24 cellular contexts compared by ENCODE assay signal in the genomic region with DNA sequence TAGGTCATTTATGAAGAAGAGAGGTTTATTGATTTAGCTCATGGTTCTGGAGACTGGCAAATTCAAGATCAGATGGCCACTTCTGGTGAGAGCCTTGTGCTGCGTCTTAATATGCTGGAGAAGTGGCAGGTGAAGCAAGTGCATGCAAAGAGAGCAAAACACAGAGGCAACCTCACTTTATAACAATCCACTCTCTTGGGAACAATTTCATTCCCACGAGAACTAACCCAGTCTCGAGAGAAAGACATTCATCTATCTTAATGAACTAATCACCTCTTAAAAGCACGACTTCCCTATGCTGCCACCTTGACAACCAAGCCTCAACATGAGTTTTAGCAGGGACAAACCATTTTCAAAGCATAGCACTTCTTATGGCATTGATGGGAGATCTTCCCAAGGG.
A peak's percentile ranks its signal among the peaks of the same experiment; 100 is the strongest.
DNase-seq lines count a peak whose midpoint lies in the region; ATAC-seq and TF ChIP-seq lines count a peak whose summit lies in the region.
"Had no signal": no experiment of that assay in that cellular context is flagged by ENCODE, and none has a peak within 500 bp of the region (broad histone marks: within the 10 kb centered on the region; RNA-seq: fewer than 3 reads in every experiment).

No MANE protein-coding gene starts in this region.

- no peak overlapping the region for H3K4me2 ChIP-seq in GM23338

- H3K4me3 ChIP-seq in rectal smooth muscle tissue (ENCODE audit: low read length), result no peak overlapping the region
- H3K4me3 ChIP-seq in GM23338, result no peak overlapping the region
- H3K4me3 ChIP-seq: hepatocyte, testis had no signal

- H3K4me3 Mint-ChIP-seq in activated T-helper 2 cell treated with anti-CD3 and anti-CD28 coated beads, Interferon-gamma antibody, Interleukin-2, Interleukin-4, amounts not matched to agents 10 μg/mL and 5 μg/mL and 100 μg/mL, durations not matched to agents 14 hours and 24 hours and 36 hours (ENCODE audit: low read depth), result no peak overlapping the region
- H3K4me3 Mint-ChIP-seq in GM23338, result no peak overlapping the region
- H3K4me3 Mint-ChIP-seq: activated CD4-positive, alpha-beta T cell treated with anti-CD3 and anti-CD28 coated beads, Interleukin-2, amount 10 ng/mL, durations not matched to agents 24 days and 14 days; activated naive CD4-positive, alpha-beta T cell treated with anti-CD3 and anti-CD28 coated beads, Interleukin-2, amount 10 ng/mL, durations not matched to agents 7 days and 5 days; CD4-positive, CD25-positive, alpha-beta regulatory T cell; naive thymus-derived CD4-positive, alpha-beta T cell had no signal

- H3K4me1 Mint-ChIP-seq in activated T-helper 2 cell treated with anti-CD3 and anti-CD28 coated beads, Interferon-gamma antibody, Interleukin-2, Interleukin-4, amounts not matched to agents 10 μg/mL and 5 μg/mL and 100 μg/mL, durations not matched to agents 14 hours and 24 hours and 36 hours (ENCODE audit: low read depth), result no peaks in the 10 kb centered on the region
- peaks cover 9% of the 10 kb centered on the region for H3K4me1 Mint-ChIP-seq in GM23338
- H3K4me1 Mint-ChIP-seq: activated CD4-positive, alpha-beta T cell treated with anti-CD3 and anti-CD28 coated beads, Interleukin-2, amount 10 ng/mL, durations not matched to agents 24 days and 14 days; activated naive CD4-positive, alpha-beta T cell treated with anti-CD3 and anti-CD28 coated beads, Interleukin-2, amount 10 ng/mL, durations not matched to agents 7 days and 5 days; CD4-positive, CD25-positive, alpha-beta regulatory T cell; naive thymus-derived CD4-positive, alpha-beta T cell had no signal

- H3K9me2 ChIP-seq in GM23338 (ENCODE audit: insufficient read depth), result no peaks in the 10 kb centered on the region

- H3K4me1 ChIP-seq in rectal smooth muscle tissue (ENCODE audit: control insufficient read depth, insufficient read depth, low read length) (peaks cover 11% of the 10 kb centered on the region), GM23338 (ENCODE audit: insufficient read depth) (peaks cover 10% of the 10 kb centered on the region; the same call in 1 of the 2 replicates)

- H3K79me2 ChIP-seq in GM23338 (replicated peaks; ENCODE audit: insufficient read depth), result no peaks in the 10 kb centered on the region
- H3K79me2 ChIP-seq: hepatocyte had no signal

- no peak for TF ChIP-seq CTCF in GM23338 (conservative IDR thresholded peaks at IDR 0.05; ENCODE audit: low read depth in 2 of 2)

- H2AFZ ChIP-seq in GM23338, result no peak overlapping the region
- H2AFZ ChIP-seq: hepatocyte had no signal

- H3K36me3 ChIP-seq in rectal smooth muscle tissue (ENCODE audit: control insufficient read depth, insufficient read depth, low read length) (no peaks in the 10 kb centered on the region), GM23338 (ENCODE audit: insufficient read depth) (no peaks in the 10 kb centered on the region)
- H3K36me3 ChIP-seq: WERI-Rb-1 had no signal

- H3K9me3 Mint-ChIP-seq in activated T-helper 2 cell treated with anti-CD3 and anti-CD28 coated beads, Interferon-gamma antibody, Interleukin-2, Interleukin-4, amounts not matched to agents 10 μg/mL and 5 μg/mL and 100 μg/mL, durations not matched to agents 14 hours and 24 hours and 36 hours, result no peaks in the 10 kb centered on the region
- no peaks in the 10 kb centered on the region for H3K9me3 Mint-ChIP-seq in GM23338
- H3K9me3 Mint-ChIP-seq: activated CD4-positive, alpha-beta T cell treated with anti-CD3 and anti-CD28 coated beads, Interleukin-2, amount 10 ng/mL, durations not matched to agents 24 days and 14 days; activated naive CD4-positive, alpha-beta T cell treated with anti-CD3 and anti-CD28 coated beads, Interleukin-2, amount 10 ng/mL, durations not matched to agents 7 days and 5 days; naive thymus-derived CD4-positive, alpha-beta T cell had no signal

- no peaks in the 10 kb centered on the region for H3F3A ChIP-seq in GM23338 (replicated peaks; ENCODE audit: low read depth)

- no peak overlapping the region for H3K27ac Mint-ChIP-seq in activated T-helper 2 cell treated with anti-CD3 and anti-CD28 coated beads, Interferon-gamma antibody, Interleukin-2, Interleukin-4, amounts not matched to agents 10 μg/mL and 5 μg/mL and 100 μg/mL, durations not matched to agents 14 hours and 24 hours and 36 hours
- no peak overlapping the region for H3K27ac Mint-ChIP-seq in GM23338
- H3K27ac Mint-ChIP-seq: activated CD4-positive, alpha-beta T cell treated with anti-CD3 and anti-CD28 coated beads, Interleukin-2, amount 10 ng/mL, durations not matched to agents 24 days and 14 days; activated naive CD4-positive, alpha-beta T cell treated with anti-CD3 and anti-CD28 coated beads, Interleukin-2, amount 10 ng/mL, durations not matched to agents 7 days and 5 days; CD4-positive, CD25-positive, alpha-beta regulatory T cell; naive thymus-derived CD4-positive, alpha-beta T cell had no signal

- H4K20me1 ChIP-seq in GM23338 (replicated peaks; ENCODE audit: insufficient read depth), result no peaks in the 10 kb centered on the region; the same call in 1 of the 2 replicates

- H3K27me3 ChIP-seq in rectal smooth muscle tissue (ENCODE audit: control insufficient read depth, insufficient read depth, low read length) (no peaks in the 10 kb centered on the region), GM23338 (ENCODE audit: insufficient read depth) (no peaks in the 10 kb centered on the region)
- H3K27me3 ChIP-seq: hepatocyte, testis had no signal

- H3K27me3 Mint-ChIP-seq in activated T-helper 2 cell treated with anti-CD3 and anti-CD28 coated beads, Interferon-gamma antibody, Interleukin-2, Interleukin-4, amounts not matched to agents 10 μg/mL and 5 μg/mL and 100 μg/mL, durations not matched to agents 14 hours and 24 hours and 36 hours (ENCODE audit: low read depth), result peaks cover 26% of the 10 kb centered on the region
- no peaks in the 10 kb centered on the region for H3K27me3 Mint-ChIP-seq in GM23338 (ENCODE audit: insufficient read depth, low read depth, poor library complexity)

- H3K36me3 Mint-ChIP-seq in activated T-helper 2 cell treated with anti-CD3 and anti-CD28 coated beads, Interferon-gamma antibody, Interleukin-2, Interleukin-4, amounts not matched to agents 10 μg/mL and 5 μg/mL and 100 μg/mL, durations not matched to agents 14 hours and 24 hours and 36 hours (ENCODE audit: low read depth), result no peaks in the 10 kb centered on the region
- no peaks in the 10 kb centered on the region; the same call in 2 of the 3 replicates for H3K36me3 Mint-ChIP-seq in GM23338 (ENCODE audit: low read depth)
- H3K36me3 Mint-ChIP-seq: activated naive CD4-positive, alpha-beta T cell treated with anti-CD3 and anti-CD28 coated beads, Interleukin-2, amount 10 ng/mL, durations not matched to agents 7 days and 5 days; CD4-positive, CD25-positive, alpha-beta regulatory T cell; naive thymus-derived CD4-positive, alpha-beta T cell had no signal

- H3K27ac ChIP-seq in rectal smooth muscle tissue (ENCODE audit: low read depth, low read length) (peak overlapping the region; percentile 83), GM23338 (ENCODE audit: low read depth) (no peak overlapping the region)
- H3K27ac ChIP-seq: hepatocyte, WERI-Rb-1 had no signal

- ATAC-seq in GM19351 (IDR thresholded peaks at IDR 0.05; ENCODE audit: unreplicated experiment) (no peak), GM23338 (no peak)
- ATAC-seq: left colon; naive thymus-derived CD4-positive, alpha-beta T cell had no signal

- DNase-seq in DMS79 treated with DMSO at 0.1 percent for 48 hours (lab: John Stamatoyannopoulos, UW), result peak; percentile 76
- DNase-seq in NCI-H187 (lab: John Stamatoyannopoulos, UW), result peak; percentile 60 to 69
- peak; percentile 31 for DNase-seq in dermis blood vessel endothelial cell
- DNase-seq in activated T-helper 2 cell treated with anti-CD3 and anti-CD28 coated beads, Interferon-gamma antibody, Interleukin-2, Interleukin-4, amounts not matched to agents 10 μg/mL and 5 μg/mL and 100 μg/mL, durations not matched to agents 14 hours and 24 hours and 36 hours (ENCODE audit: low spot score), result no peak
- DNase-seq in NOMO-1 treated with DMSO at 0.1 percent for 48 hours (lab: John Stamatoyannopoulos, UW; ENCODE audit: unreplicated experiment), result no peak
- DNase-seq in GM23338 (ENCODE audit: low spot score), result no peak
- DNase-seq: activated CD4-positive, alpha-beta T cell treated with anti-CD3 and anti-CD28 coated beads, Interleukin-2, amount 10 ng/mL, durations not matched to agents 24 days and 14 days; activated naive CD4-positive, alpha-beta T cell treated with anti-CD3 and anti-CD28 coated beads, Interleukin-2, amount 10 ng/mL, durations not matched to agents 7 days and 5 days; CD4-positive, CD25-positive, alpha-beta regulatory T cell; GOT3; KBM-7; left colon; naive thymus-derived CD4-positive, alpha-beta T cell; NCI-H1436 treated with DMSO at 0.1 percent for 48 hours; NCI-H446; NCI-H82; retina; stimulated activated CD4-positive, alpha-beta T cell treated with anti-CD3 and anti-CD28 coated beads, Interleukin-4, amount 100 ng/mL, for 4 hours; stimulated activated naive CD4-positive, alpha-beta T cell; testis; WERI-Rb-1 had no signal

- intact Hi-C loops in activated T-helper 2 cell treated with anti-CD3 and anti-CD28 coated beads, Interferon-gamma antibody, Interleukin-2, Interleukin-4, amounts not matched to agents 10 μg/mL and 5 μg/mL and 100 μg/mL, durations not matched to agents 14 hours and 24 hours and 36 hours (cut with micrococcal nuclease), result no loop called here

- H3K9ac ChIP-seq in rectal smooth muscle tissue (ENCODE audit: low read length), result no peak overlapping the region

TF ChIP-seq in GM23338, 12 proteins besides CTCF, POLR2A, EP300 and RAD21 (continues in another document):
- TF ChIP-seq ZNF114 (CRISPR knock-in tag; IDR thresholded peaks at IDR 0.05), result no peak
- no peak for TF ChIP-seq JUNB (IDR thresholded peaks at IDR 0.05; ENCODE audit: unreplicated experiment)
- TF ChIP-seq POLR2AphosphoS5 (IDR thresholded peaks at IDR 0.05; ENCODE audit: low read depth), result no peak

Comparison
In these comparisons a context has a peak if more than half of its experiments do, and no peak if none do; other contexts are left out.
1. DNase-seq: peak in DMS79 treated with DMSO at 0.1 percent for 48 hours (single experiment), NCI-H187 (2 of 2) and dermis blood vessel endothelial cell (single experiment); none in activated T-helper 2 cell treated with anti-CD3 and anti-CD28 coated beads, Interferon-gamma antibody, Interleukin-2, Interleukin-4, amounts not matched to agents 10 μg/mL and 5 μg/mL and 100 μg/mL, durations not matched to agents 14 hours and 24 hours and 36 hours (single experiment), NOMO-1 treated with DMSO at 0.1 percent for 48 hours (single experiment) and GM23338 (single experiment).